Comparison of ENCODE assay signal across 8 cellular contexts in genomic region chr19:50476943-50477264, GRCh38. TPM values are rescaled to one million over a fixed set of nuclear protein-coding genes. Genes with fewer than 3 reads are reported as not detected.
DNase-seq lines count a peak whose midpoint lies in the region; ATAC-seq and TF ChIP-seq lines count a peak whose summit lies in the region.

No MANE protein-coding gene starts in this region.

- peaks cover 36% of the 10 kb centered on the region for H3K36me3 Mint-ChIP-seq in CD8-positive, alpha-beta T cell
- H3K36me3 Mint-ChIP-seq in osteocyte (ENCODE audit: unreplicated experiment), result peaks cover 8% of the 10 kb centered on the region

- peak overlapping the region; percentile 97 for H3K4me3 ChIP-seq in CD8-positive, alpha-beta T cell (ENCODE audit: low read depth, low read length)
- H3K4me3 ChIP-seq in PC-9 (peak overlapping the region; percentile 72), epithelial cell of esophagus (ENCODE audit: low read length) (peak overlapping the region; percentile 80)

- in situ Hi-C loops in GM13976 (cut with MboI; ENCODE audit: low sequenced_read_pairs, unreplicated experiment) (no loop called here), KBM-7 (cut with MboI; ENCODE audit: low pct_unique_long_range_greater_than_20kb, low sequenced_read_pairs) (no loop called here)

- TF ChIP-seq CTCF in CD8-positive, alpha-beta T cell (IDR thresholded peaks at IDR 0.05), result no peak
- TF ChIP-seq CTCF in PC-9 (conservative IDR thresholded peaks at IDR 0.05) (no peak), epithelial cell of esophagus (IDR thresholded peaks at IDR 0.05; ENCODE audit: insufficient read depth, low read depth, low read length, missing control alignments) (no peak), osteocyte (IDR thresholded peaks at IDR 0.05) (no peak), GM13976 (IDR thresholded peaks at IDR 0.05; ENCODE audit: borderline replicate concordance, control extremely low read depth, extremely low read depth, insufficient read depth, missing control alignments) (no peak)

- peaks cover 24% of the 10 kb centered on the region for H3K36me3 ChIP-seq in CD8-positive, alpha-beta T cell (ENCODE audit: insufficient read depth, low read length)
- H3K36me3 ChIP-seq in PC-9 (ENCODE audit: low read depth), result no peaks in the 10 kb centered on the region

- no peak overlapping the region for H2AFZ ChIP-seq in PC-9

- no peak for DNase-seq in CD8-positive, alpha-beta T cell
- DNase-seq in PC-9 (no peak), epithelial cell of esophagus (ENCODE audit: low read depth) (no peak), osteocyte (ENCODE audit: extremely low spot score, unreplicated experiment) (no peak), GM13976 (ENCODE audit: low spot score) (no peak), KBM-7 (no peak), iPS-NIHi7 (ENCODE audit: extremely low spot score) (no peak)

- H3K27me3 ChIP-seq in CD8-positive, alpha-beta T cell (ENCODE audit: insufficient read depth, low read length), result no peaks in the 10 kb centered on the region
- no peaks in the 10 kb centered on the region for H3K27me3 ChIP-seq in PC-9 (ENCODE audit: insufficient read depth, low read depth)

- H3K9me3 Mint-ChIP-seq in CD8-positive, alpha-beta T cell, result no peaks in the 10 kb centered on the region
- no peaks in the 10 kb centered on the region for H3K9me3 Mint-ChIP-seq in osteocyte (ENCODE audit: unreplicated experiment)

- TSS peak; percentile 59 for BruUV-seq in PC-9 (replicated peaks; lab: Mats Ljungman, UMichigan)

- peaks cover 15% of the 10 kb centered on the region for H3F3A ChIP-seq in PC-9 (ENCODE audit: insufficient read depth, low read depth)

- H3K4me2 ChIP-seq in PC-9, result peak overlapping the region; percentile 85

- H3K4me1 Mint-ChIP-seq in CD8-positive, alpha-beta T cell (ENCODE audit: low read depth), result peaks cover 22% of the 10 kb centered on the region
- peaks cover 16% of the 10 kb centered on the region for H3K4me1 Mint-ChIP-seq in osteocyte (ENCODE audit: unreplicated experiment)

- POLR2A ChIA-PET in CD8-positive, alpha-beta T cell (lab: Charles Lee), result interaction anchor here (1.2 to 1.6 kb wide), 2 partner anchors 35 to 101 kb away, joined by 4 to 5 read pairs; partner anchors contain the start of genes JOSD2 and NR1H2
- POLR2A ChIA-PET in PC-9 (lab: Charles Lee; ENCODE audit: unreplicated experiment), result interaction anchor here (0.8 kb wide), 1 partner anchor 474 kb away, joined by 17 read pairs; no protein-coding TSS in a partner anchor

- CTCF ChIA-PET in CD8-positive, alpha-beta T cell (lab: Charles Lee), result interaction anchor here (0.6 kb wide), 1 partner anchor 10 kb away, joined by 4 read pairs; no protein-coding TSS in a partner anchor
- CTCF ChIA-PET in PC-9 (lab: Charles Lee), result no interaction called here

- peak overlapping the region; percentile 97 for H3K4me3 Mint-ChIP-seq in CD8-positive, alpha-beta T cell
- H3K4me3 Mint-ChIP-seq in osteocyte (ENCODE audit: unreplicated experiment), result peak overlapping the region; percentile 96

- peaks cover 27% of the 10 kb centered on the region for H3K79me2 ChIP-seq in PC-9 (ENCODE audit: low read depth)

- no peaks in the 10 kb centered on the region for H3K27me3 Mint-ChIP-seq in CD8-positive, alpha-beta T cell (ENCODE audit: low read depth)
- H3K27me3 Mint-ChIP-seq in osteocyte (ENCODE audit: unreplicated experiment), result no peaks in the 10 kb centered on the region

- peaks cover 27% of the 10 kb centered on the region for H4K20me1 ChIP-seq in PC-9 (ENCODE audit: insufficient read depth)

- intact Hi-C loops in CD8-positive, alpha-beta T cell (cut with DNase I, micrococcal nuclease), result loop anchor here (1.0 to 5.0 kb wide), 9 partner anchors 34 to 328 kb away; partner anchors contain the start of genes JOSD2 (in 2 of the 2), NR1H2 (in 2 of the 2) and POLD1 (in 1 of the 2)
- intact Hi-C loops in PC-9 (cut with micrococcal nuclease; ENCODE audit: unreplicated experiment), result loop anchor here (1.0 to 5.0 kb wide), 2 partner anchors 34 to 110 kb away; partner anchors contain the start of genes JOSD2 and NAPSA

- peak overlapping the region; percentile 95 for H3K27ac Mint-ChIP-seq in CD8-positive, alpha-beta T cell
- H3K27ac Mint-ChIP-seq in osteocyte (ENCODE audit: unreplicated experiment), result peak overlapping the region; percentile 81

- peaks cover 24% of the 10 kb centered on the region for H3K4me1 ChIP-seq in CD8-positive, alpha-beta T cell (ENCODE audit: insufficient read depth, low read length)
- H3K4me1 ChIP-seq in PC-9 (replicated peaks; ENCODE audit: insufficient read depth), result peaks cover 8% of the 10 kb centered on the region

- H3K9me2 ChIP-seq in PC-9 (ENCODE audit: insufficient read depth), result no peaks in the 10 kb centered on the region

- no peak for ATAC-seq in CD8-positive, alpha-beta T cell
- ATAC-seq in GM19328 (IDR thresholded peaks at IDR 0.05; ENCODE audit: unreplicated experiment), result no peak

- peak overlapping the region; percentile 91 for H3K27ac ChIP-seq in CD8-positive, alpha-beta T cell (ENCODE audit: low read depth, low read length)
- H3K27ac ChIP-seq in PC-9, result no peak overlapping the region

- H3K9me3 ChIP-seq in CD8-positive, alpha-beta T cell (ENCODE audit: low read length), result no peaks in the 10 kb centered on the region
- H3K9me3 ChIP-seq in PC-9 (ENCODE audit: insufficient read depth, low read depth), result no peaks in the 10 kb centered on the region

RNA-seq across cellular contexts. Expression of gene GARIN5A, which starts 0.3 kb away (rescaled TPM):
- total RNA-seq in CD8-positive, alpha-beta T cell, result under 1 TPM in 1 of 2 experiments, not detected in 1; 0.33 TPM
- 3.7 and 7.3 TPM in 2 replicates for total RNA-seq in PC-9 (2021)
- total RNA-seq in osteocyte, result 1.8 and 2.0 TPM in 2 replicates

RNA-seq across cellular contexts. Expression of gene EMC10, which starts 0.6 kb away (rescaled TPM):
- total RNA-seq in CD8-positive, alpha-beta T cell, result 100 to 1,000 TPM in 1 of 2 experiments, 10 to 100 TPM in 1; 96.7 to 104 TPM
- total RNA-seq in PC-9 (2021) (118 and 121 TPM in 2 replicates), osteocyte (166 and 172 TPM in 2 replicates)

RNA-seq across cellular contexts. Expression of gene JOSD2, which starts 34.1 kb away (rescaled TPM):
- total RNA-seq in CD8-positive, alpha-beta T cell, result 1 to 10 TPM; 8.8 to 9.9 TPM
- total RNA-seq in PC-9 (2021), result 44.3 and 56.0 TPM in 2 replicates
- total RNA-seq in osteocyte, result 43.7 and 46.9 TPM in 2 replicates

RNA-seq across cellular contexts. Expression of gene ASPDH, which starts 36.8 kb away (rescaled TPM):
- total RNA-seq in CD8-positive, alpha-beta T cell, result not detected
- total RNA-seq in PC-9 (2021) (not detected in 2 replicates), osteocyte (not detected in 2 replicates)

RNA-seq across cellular contexts. Expression of gene MYBPC2, which starts 44.2 kb away (rescaled TPM):
- under 1 TPM; 0.08 to 0.39 TPM for total RNA-seq in CD8-positive, alpha-beta T cell
- total RNA-seq in PC-9 (2021), result not detected in 2 replicates
- total RNA-seq in osteocyte, result not detected in 2 replicates
